22 cellular contexts compared by ENCODE assay signal in genomic region chr11:116540019-116540418, GRCh38.
DNase-seq lines count a peak whose midpoint lies in the region; FAIRE-seq lines count a peak whose summit lies in the region.
"Had no signal": no experiment of that assay in that cellular context is flagged by ENCODE, and none has a peak within 500 bp of the region (broad histone marks: within the 10 kb centered on the region; RNA-seq: fewer than 3 reads in every experiment).

No MANE protein-coding gene starts in this region.

- H3K36me3 ChIP-seq in mesenchymal stem cell (ENCODE audit: control insufficient read depth in 1 of 2, insufficient read depth in 2 of 2, low read depth in 1 of 2, low read length in 2 of 2) = no peaks in the 10 kb centered on the region
- H3K36me3 ChIP-seq: BE2C; BLaER1 treated with 17β-estradiol and CSF1 and Interleukin-3, amounts not matched to agents 10 nM and 100 nM had no signal

- no peak overlapping the region for H3K23ac ChIP-seq in mesenchymal stem cell (ENCODE audit: low read length in 2 of 2)

- H3K14ac ChIP-seq in mesenchymal stem cell (ENCODE audit: low read length in 2 of 2) = no peak overlapping the region

- peaks cover 0 to 63% of the 10 kb centered on the region in 2 experiments for H3K27me3 ChIP-seq in mesenchymal stem cell (ENCODE audit: control insufficient read depth in 1 of 2, insufficient read depth in 1 of 2, low read length in 2 of 2)
- H3K27me3 ChIP-seq: BE2C; BLaER1 treated with 17β-estradiol and CSF1 and Interleukin-3, amounts not matched to agents 10 nM and 100 nM had no signal

- no peak overlapping the region for H2AFZ ChIP-seq in mesenchymal stem cell (ENCODE audit: low read depth, low read length)
- H2AFZ ChIP-seq: GM23248 had no signal

- no peak overlapping the region for H4K8ac ChIP-seq in mesenchymal stem cell (ENCODE audit: low read length)

- H4K91ac ChIP-seq in mesenchymal stem cell (ENCODE audit: low read length) = no peak overlapping the region

- H3K9ac ChIP-seq in mesenchymal stem cell (ENCODE audit: low read length) = no peak overlapping the region
- H3K9ac ChIP-seq: BLaER1 treated with 17β-estradiol and CSF1 and Interleukin-3, amounts not matched to agents 10 nM and 100 nM; GM23248 had no signal

- H2BK15ac ChIP-seq in mesenchymal stem cell (ENCODE audit: low read depth, poor library complexity, severe bottlenecking) = no peak overlapping the region

- no peak overlapping the region for H2BK12ac ChIP-seq in mesenchymal stem cell (ENCODE audit: low read length in 2 of 2)

- H2AK5ac ChIP-seq in mesenchymal stem cell (ENCODE audit: low read length, severe bottlenecking) = no peak overlapping the region

- no peak overlapping the region for H3K4me3 ChIP-seq in mesenchymal stem cell (ENCODE audit: insufficient read depth in 1 of 2, low read depth in 1 of 2, low read length in 2 of 2)
- H3K4me3 ChIP-seq: A549; BLaER1 treated with 17β-estradiol and CSF1 and Interleukin-3, amounts not matched to agents 10 nM and 100 nM; GM23248 had no signal

- no peak overlapping the region for H3K27ac ChIP-seq in mesenchymal stem cell (ENCODE audit: low read length, poor library complexity, severe bottlenecking)
- H3K27ac ChIP-seq: A549; BLaER1 treated with 17β-estradiol and CSF1 and Interleukin-3, amounts not matched to agents 10 nM and 100 nM; GM23248 had no signal

- WGBS in mesenchymal stem cell = 65% methylated on average over 1 of the region's 1 CpG

- no peaks in the 10 kb centered on the region for H3K79me1 ChIP-seq in mesenchymal stem cell (replicated peaks; ENCODE audit: low read length, poor library complexity, severe bottlenecking)

- DNase-seq in NCI-H446 treated with DMSO at 0.1 percent for 48 hours (lab: John Stamatoyannopoulos, UW) = peak; percentile 86
- peak; percentile 47 for DNase-seq in mesenteric fat pad (ENCODE audit: low spot score)
- DNase-seq in posterior vena cava (ENCODE audit: low spot score) = peak; percentile 29
- DNase-seq in ureter (ENCODE audit: low spot score) = no peak
- no peak for DNase-seq in hippocampal formation (lab: John Stamatoyannopoulos, UW)
- DNase-seq in mesenchymal stem cell = no peak
- DNase-seq in GM19239 (ENCODE audit: insufficient read length, low spot score) = no peak
- DNase-seq: 8988T; ACHN; AML-193; CD4-positive, alpha-beta T cell; CD8-positive, alpha-beta memory T cell; DMS53; GF-D8; GM23248; H7; HCEC 1CT had no signal

- H3K4me1 ChIP-seq in mesenchymal stem cell (ENCODE audit: control insufficient read depth, insufficient read depth, low read depth, low read length) = no peaks in the 10 kb centered on the region
- H3K4me1 ChIP-seq: A549; BE2C; BLaER1 treated with 17β-estradiol and CSF1 and Interleukin-3, amounts not matched to agents 10 nM and 100 nM had no signal

- H3K18ac ChIP-seq in mesenchymal stem cell (ENCODE audit: low read depth in 1 of 2, low read length in 2 of 2) = no peak overlapping the region

- H3K4me2 ChIP-seq in mesenchymal stem cell (ENCODE audit: low read length, poor library complexity, severe bottlenecking) = no peak overlapping the region
- H3K4me2 ChIP-seq: A549; BLaER1 treated with 17β-estradiol and CSF1 and Interleukin-3, amounts not matched to agents 10 nM and 100 nM had no signal

- intact Hi-C loops in posterior vena cava (cut with DNase I) = no loop called here

- H2BK120ac ChIP-seq in mesenchymal stem cell (ENCODE audit: low read depth, low read length) = no peak overlapping the region

- FAIRE-seq in GM19239 (lab: Jason Lieb, UNC) = no peak
- FAIRE-seq: A549, GM12892, H1 had no signal

- no peak overlapping the region for H2BK5ac ChIP-seq in mesenchymal stem cell (ENCODE audit: low read depth, low read length, poor library complexity, severe bottlenecking)

- H3K4ac ChIP-seq in mesenchymal stem cell (ENCODE audit: low read depth in 1 of 2, low read length in 2 of 2) = no peak overlapping the region

- H3K9me3 ChIP-seq in mesenchymal stem cell (ENCODE audit: control insufficient read depth, low read length) = no peaks in the 10 kb centered on the region
- H3K9me3 ChIP-seq: A549; BLaER1 treated with 17β-estradiol and CSF1 and Interleukin-3, amounts not matched to agents 10 nM and 100 nM had no signal

Comparison
In these comparisons a context has a peak if more than half of its experiments do, and no peak if none do; other contexts are left out.
1. DNase-seq: peak in NCI-H446 treated with DMSO at 0.1 percent for 48 hours (single experiment), mesenteric fat pad (single experiment) and posterior vena cava (single experiment); none in ureter (single experiment), hippocampal formation (0 of 2), mesenchymal stem cell (single experiment) and GM19239 (single experiment).